2 cellular contexts compared by ENCODE assay signal in genomic region chr1:202861420-202862121, GRCh38.
TF ChIP-seq lines count a peak whose summit lies in the region.

No MANE protein-coding gene starts in this region.

TF ChIP-seq in WTC11, 78 proteins besides CTCF, POLR2A, EP300 and RAD21:
- TF ChIP-seq NFYB (CRISPR knock-in tag; conservative IDR thresholded peaks at IDR 0.05; ENCODE audit: low read depth) = peak; percentile 88
- TF ChIP-seq AR (CRISPR knock-in tag; IDR thresholded peaks at IDR 0.05) = no peak
- no peak for TF ChIP-seq TEAD4 (CRISPR knock-in tag; IDR thresholded peaks at IDR 0.05)
- TF ChIP-seq FOXK1 (CRISPR knock-in tag; IDR thresholded peaks at IDR 0.05) = no peak
- 0 out of 2 replicates have a peak, but pooled peaks have one; percentile 38 for TF ChIP-seq CREM (CRISPR knock-in tag; IDR thresholded peaks at IDR 0.05)
- peak; percentile 93 for TF ChIP-seq ZNF423 (CRISPR knock-in tag; IDR thresholded peaks at IDR 0.05)
- TF ChIP-seq SP1 (CRISPR knock-in tag; conservative IDR thresholded peaks at IDR 0.05) = peak; percentile 74
TF ChIP-seq in WTC11: peak in this region for 4.

TF ChIP-seq in HepG2, 621 proteins besides CTCF, POLR2A, EP300 and RAD21 (continues in another document):
- TF ChIP-seq KDM2A (CRISPR knock-in tag; IDR thresholded peaks at IDR 0.05; ENCODE audit: borderline replicate concordance, low read depth) (peak; percentile 8; the same call in 1 of the 2 replicates), GMEB1 (CRISPR knock-in tag; IDR thresholded peaks at IDR 0.05; ENCODE audit: borderline replicate concordance) (peak; percentile 22; the same call in 1 of the 2 replicates), ZNF441 (CRISPR knock-in tag; IDR thresholded peaks at IDR 0.05; ENCODE audit: borderline replicate concordance) (0 out of 2 replicates have a peak, but pooled peaks have one; percentile 19), ZNF616 (CRISPR knock-in tag; IDR thresholded peaks at IDR 0.05; ENCODE audit: low read depth) (0 out of 2 replicates have a peak, but pooled peaks have one; percentile 46), ERF (CRISPR knock-in tag; IDR thresholded peaks at IDR 0.05) (no peak), PAF1 (CRISPR knock-in tag; IDR thresholded peaks at IDR 0.05) (no peak), THAP9 (CRISPR knock-in tag; IDR thresholded peaks at IDR 0.05; ENCODE audit: borderline replicate concordance) (no peak), ZNF766 (CRISPR knock-in tag; IDR thresholded peaks at IDR 0.05; ENCODE audit: borderline replicate concordance) (no peak), ZNF503 (CRISPR knock-in tag; IDR thresholded peaks at IDR 0.05) (no peak), ARID4A (CRISPR knock-in tag; IDR thresholded peaks at IDR 0.05; ENCODE audit: borderline replicate concordance) (peak; percentile 53; the same call in 1 of the 2 replicates), ZNF589 (CRISPR knock-in tag; conservative IDR thresholded peaks at IDR 0.05) (no peak), ZNF414 (CRISPR knock-in tag; IDR thresholded peaks at IDR 0.05) (no peak), MTF2 (CRISPR knock-in tag; IDR thresholded peaks at IDR 0.05; ENCODE audit: borderline replicate concordance) (no peak), MYPOP (CRISPR knock-in tag; IDR thresholded peaks at IDR 0.05) (no peak), NCOR1 (IDR thresholded peaks at IDR 0.05; ENCODE audit: borderline replicate concordance, low read length) (peak; percentile 33; the same call in 1 of the 2 replicates), DRAP1 (CRISPR knock-in tag; IDR thresholded peaks at IDR 0.05) (peak; percentile 91), KLF16 (CRISPR knock-in tag; IDR thresholded peaks at IDR 0.05) (no peak), ZFYVE20 (CRISPR knock-in tag; IDR thresholded peaks at IDR 0.05; ENCODE audit: borderline replicate concordance, low read depth) (no peak), KDM5B (CRISPR knock-in tag; IDR thresholded peaks at IDR 0.05; ENCODE audit: borderline replicate concordance) (peak; percentile 59), ZFY (CRISPR knock-in tag; IDR thresholded peaks at IDR 0.05) (peak; percentile 31; the same call in 1 of the 2 replicates), ZMYM3 (CRISPR knock-in tag; IDR thresholded peaks at IDR 0.05) (no peak), ZNF709 (CRISPR knock-in tag; IDR thresholded peaks at IDR 0.05) (peak; percentile 16; the same call in 1 of the 2 replicates), ZZZ3 (CRISPR knock-in tag; IDR thresholded peaks at IDR 0.05; ENCODE audit: borderline replicate concordance) (no peak), ZNF232 (CRISPR knock-in tag; IDR thresholded peaks at IDR 0.05; ENCODE audit: borderline replicate concordance) (no peak), TAF15 (IDR thresholded peaks at IDR 0.05; ENCODE audit: low read depth, low read length, poor library complexity, severe bottlenecking) (peak; percentile 4), NAIF1 (CRISPR knock-in tag; IDR thresholded peaks at IDR 0.05; ENCODE audit: borderline replicate concordance) (peak; percentile 14; the same call in 1 of the 2 replicates), IKZF5 (CRISPR knock-in tag; IDR thresholded peaks at IDR 0.05) (0 out of 2 replicates have a peak, but pooled peaks have one; percentile 13), DNMT3B (CRISPR knock-in tag; conservative IDR thresholded peaks at IDR 0.05) (no peak), ZNF292 (CRISPR knock-in tag; IDR thresholded peaks at IDR 0.05; ENCODE audit: borderline replicate concordance, low read depth) (no peak), ZNF598 (CRISPR knock-in tag; IDR thresholded peaks at IDR 0.05; ENCODE audit: borderline replicate concordance) (0 out of 2 replicates have a peak, but pooled peaks have one; percentile 5), POGZ (CRISPR knock-in tag; IDR thresholded peaks at IDR 0.05) (peak; percentile 74), SAP130 (CRISPR knock-in tag; IDR thresholded peaks at IDR 0.05; ENCODE audit: low read depth) (peak; percentile 73), ZNF644 (CRISPR knock-in tag; IDR thresholded peaks at IDR 0.05; ENCODE audit: low read depth) (no peak), KDM6A (CRISPR knock-in tag; IDR thresholded peaks at IDR 0.05; ENCODE audit: low read depth) (no peak), ZNF574 (CRISPR knock-in tag; IDR thresholded peaks at IDR 0.05) (no peak), ZNF781 (CRISPR knock-in tag; IDR thresholded peaks at IDR 0.05; ENCODE audit: borderline replicate concordance, not compliant biosample characterization) (no peak), HNRNPLL (IDR thresholded peaks at IDR 0.05; ENCODE audit: low read depth, low read length, poor library complexity, severe bottlenecking) (peak; percentile 10), ZNF747 (CRISPR knock-in tag; IDR thresholded peaks at IDR 0.05; ENCODE audit: borderline replicate concordance) (no peak), ZNF333 (CRISPR knock-in tag; IDR thresholded peaks at IDR 0.05; ENCODE audit: borderline replicate concordance) (peak; percentile 21; the same call in 1 of the 2 replicates), JUN (CRISPR knock-in tag; IDR thresholded peaks at IDR 0.05) (no peak), CREB1 (IDR thresholded peaks at IDR 0.05) (peak; percentile 55), CREB1 (CRISPR knock-in tag; IDR thresholded peaks at IDR 0.05) (peak; percentile 43; the same call in 1 of the 2 replicates)
